In genomic region chr2:59655809-59656208, GRCh38 we compare ENCODE assay signal across 15 cellular contexts.
"Had no signal": no experiment of that assay in that cellular context is flagged by ENCODE, and none has a peak within 500 bp of the region (broad histone marks: within the 10 kb centered on the region; RNA-seq: fewer than 3 reads in every experiment).

No MANE protein-coding gene starts in this region.

- H3K27ac ChIP-seq: cardiac muscle cell, right lobe of liver, testis had no signal

- H3K27me3 ChIP-seq: cardiac muscle cell, right lobe of liver, testis had no signal

- H3K4me1 Mint-ChIP-seq: stimulated activated naive CD8-positive, alpha-beta T cell treated with anti-CD3 and anti-CD28 coated beads, Interleukin-15, amount 100 ng/mL, for 72 hours had no signal

- H3K36me3 ChIP-seq: cardiac muscle cell, right lobe of liver had no signal

- H3K9me3 Mint-ChIP-seq: activated CD4-positive, alpha-beta memory T cell treated with anti-CD3 and anti-CD28 coated beads for 36 hours; activated T-cell treated with anti-CD3 and anti-CD28 coated beads, Interleukin-2, amount 50 U/mL, for 4 hours; stimulated activated naive CD8-positive, alpha-beta T cell treated with anti-CD3 and anti-CD28 coated beads, Interleukin-15, amount 100 ng/mL, for 72 hours had no signal

- DNase-seq: activated CD4-positive, alpha-beta memory T cell treated with anti-CD3 and anti-CD28 coated beads for 36 hours; activated effector memory CD4-positive, alpha-beta T cell treated with Interleukin-2 at 50 U/mL for 16 hours; activated naive CD4-positive, alpha-beta T cell treated with anti-CD3 and anti-CD28 coated beads, Interleukin-2, amount 50 U/mL, for 16 hours; activated T-cell treated with anti-CD3 and anti-CD28 coated beads, Interleukin-2, amount 50 U/mL, for 4 hours; foreskin fibroblast; glutamatergic neuron; hypothalamus; kidney; left ventricle myocardium superior; right lobe of liver; stimulated activated naive CD8-positive, alpha-beta T cell treated with anti-CD3 and anti-CD28 coated beads, Interleukin-15, amount 100 ng/mL, for 72 hours; T-helper 9 cell; testis had no signal

- H3K27ac Mint-ChIP-seq: activated CD4-positive, alpha-beta memory T cell treated with anti-CD3 and anti-CD28 coated beads for 36 hours; progenitor cell of endocrine pancreas; stimulated activated naive CD8-positive, alpha-beta T cell treated with anti-CD3 and anti-CD28 coated beads, Interleukin-15, amount 100 ng/mL, for 72 hours had no signal

- H3K9me3 ChIP-seq: right lobe of liver, testis had no signal

- H3K4me3 Mint-ChIP-seq: activated CD4-positive, alpha-beta memory T cell treated with anti-CD3 and anti-CD28 coated beads for 36 hours; activated T-cell treated with anti-CD3 and anti-CD28 coated beads, Interleukin-2, amount 50 U/mL, for 4 hours; stimulated activated naive CD8-positive, alpha-beta T cell treated with anti-CD3 and anti-CD28 coated beads, Interleukin-15, amount 100 ng/mL, for 72 hours had no signal

- H3K27me3 Mint-ChIP-seq: activated CD4-positive, alpha-beta memory T cell treated with anti-CD3 and anti-CD28 coated beads for 36 hours; progenitor cell of endocrine pancreas; stimulated activated naive CD8-positive, alpha-beta T cell treated with anti-CD3 and anti-CD28 coated beads, Interleukin-15, amount 100 ng/mL, for 72 hours had no signal

- H3K4me3 ChIP-seq: cardiac muscle cell, right lobe of liver, testis had no signal

- H3K36me3 Mint-ChIP-seq: activated CD4-positive, alpha-beta memory T cell treated with anti-CD3 and anti-CD28 coated beads for 36 hours had no signal

- ATAC-seq: activated T-cell treated with anti-CD3 and anti-CD28 coated beads, Interleukin-2, amount 50 U/mL, for 4 hours; left ventricle myocardium superior; right lobe of liver; stimulated activated naive CD8-positive, alpha-beta T cell treated with anti-CD3 and anti-CD28 coated beads, Interleukin-15, amount 100 ng/mL, for 72 hours had no signal

- H3K4me1 ChIP-seq: right lobe of liver, testis had no signal
